Comparison of ENCODE assay signal across 1 cellular context in the genomic region with DNA sequence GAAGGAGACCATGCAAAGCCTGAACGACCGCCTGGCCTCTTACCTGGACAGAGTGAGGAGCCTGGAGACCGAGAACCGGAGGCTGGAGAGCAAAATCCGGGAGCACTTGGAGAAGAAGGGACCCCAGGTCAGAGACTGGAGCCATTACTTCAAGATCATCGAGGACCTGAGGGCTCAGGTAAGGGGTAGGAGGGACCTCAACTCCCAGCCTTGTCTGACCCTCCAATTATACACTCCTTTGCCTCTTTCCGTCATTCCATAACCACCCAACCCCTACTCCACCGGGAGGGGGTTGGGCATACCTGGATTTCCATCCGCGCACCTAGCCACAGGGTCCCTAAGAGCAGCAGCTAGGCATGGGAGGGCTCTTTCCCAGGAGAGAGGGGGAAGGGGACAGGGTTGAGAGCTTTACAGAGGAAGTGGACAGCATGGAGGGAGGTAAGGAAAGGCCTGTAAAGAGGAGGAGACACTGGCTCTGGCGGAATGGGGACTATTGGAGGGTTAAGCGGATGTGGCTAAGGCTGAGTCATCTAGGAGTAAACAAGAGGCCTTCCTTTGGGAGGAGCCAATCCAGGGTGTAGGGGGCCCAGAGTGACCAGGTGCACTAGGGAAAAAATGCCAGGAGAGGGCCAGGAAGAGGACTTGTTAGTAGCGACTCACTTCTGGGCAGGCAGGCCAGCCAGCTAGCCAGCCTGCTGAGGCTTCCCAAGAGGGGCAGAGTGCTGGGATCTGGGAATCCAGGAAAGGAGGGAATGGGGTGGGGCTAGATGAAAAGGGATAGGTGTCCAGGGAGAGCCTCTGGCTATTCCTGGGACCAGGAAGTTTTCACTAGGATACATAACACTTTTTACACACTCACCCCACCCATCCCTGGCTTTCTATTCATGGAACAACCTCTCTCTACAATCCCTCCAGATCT.
TF ChIP-seq lines count a peak whose summit lies in the region.

No MANE protein-coding gene starts in this region.

TF ChIP-seq in HepG2, 621 proteins besides CTCF, POLR2A, EP300 and RAD21 (continued from another document and continues in another):
- TF ChIP-seq CBX2 (IDR thresholded peaks at IDR 0.05; ENCODE audit: low read depth, low read length) (no peak), CBX2 (CRISPR knock-in tag; IDR thresholded peaks at IDR 0.05; ENCODE audit: low read depth) (no peak), JDP2 (CRISPR knock-in tag; IDR thresholded peaks at IDR 0.05; ENCODE audit: borderline replicate concordance) (no peak), PRPF4 (IDR thresholded peaks at IDR 0.05; ENCODE audit: low read depth, low read length, poor library complexity, severe bottlenecking) (no peak), ZNF792 (CRISPR knock-in tag; IDR thresholded peaks at IDR 0.05) (peak; percentile 75; the same call in 1 of the 2 replicates), PPARG (CRISPR knock-in tag; conservative IDR thresholded peaks at IDR 0.05) (peak; percentile 57; the same call in 1 of the 2 replicates), ZNF550 (CRISPR knock-in tag; IDR thresholded peaks at IDR 0.05; ENCODE audit: borderline replicate concordance) (no peak), ZNF101 (CRISPR knock-in tag; IDR thresholded peaks at IDR 0.05; ENCODE audit: borderline replicate concordance, low read depth) (no peak), ZNF652 (CRISPR knock-in tag; IDR thresholded peaks at IDR 0.05; ENCODE audit: borderline replicate concordance, low read depth) (peak; percentile 96), SMYD3 (CRISPR knock-in tag; IDR thresholded peaks at IDR 0.05) (peak; percentile 52; the same call in 1 of the 2 replicates), ZNF160 (CRISPR knock-in tag; IDR thresholded peaks at IDR 0.05) (no peak), GTF3A (CRISPR knock-in tag; conservative IDR thresholded peaks at IDR 0.05) (no peak), JUND (CRISPR knock-in tag; IDR thresholded peaks at IDR 0.05) (peak; percentile 100), KDM5A (IDR thresholded peaks at IDR 0.05; ENCODE audit: borderline replicate concordance, low read length) (peak; percentile 58; the same call in 1 of the 2 replicates), ZNF567 (CRISPR knock-in tag; IDR thresholded peaks at IDR 0.05; ENCODE audit: borderline replicate concordance) (0 out of 2 replicates have a peak, but pooled peaks have one; percentile 78), ZSCAN9 (CRISPR knock-in tag; IDR thresholded peaks at IDR 0.05; ENCODE audit: borderline replicate concordance) (peak; percentile 93), TBX3 (IDR thresholded peaks at IDR 0.05; ENCODE audit: borderline replicate concordance) (no peak), TAF15 (IDR thresholded peaks at IDR 0.05; ENCODE audit: low read depth, low read length, poor library complexity, severe bottlenecking) (no peak), ZNF30 (CRISPR knock-in tag; IDR thresholded peaks at IDR 0.05) (no peak), ATAD3A (CRISPR knock-in tag; IDR thresholded peaks at IDR 0.05) (no peak), SMAD9 (CRISPR knock-in tag; IDR thresholded peaks at IDR 0.05) (no peak), PAF1 (CRISPR knock-in tag; IDR thresholded peaks at IDR 0.05) (no peak), SNAI1 (CRISPR knock-in tag; IDR thresholded peaks at IDR 0.05; ENCODE audit: borderline replicate concordance) (no peak), NR2C2 (CRISPR knock-in tag; IDR thresholded peaks at IDR 0.05; ENCODE audit: borderline replicate concordance) (peak; percentile 44; the same call in 1 of the 2 replicates), GABPA (IDR thresholded peaks at IDR 0.05; ENCODE audit: low read depth, low read length) (no peak; the same call in 1 of the 2 replicates), GABPA (CRISPR knock-in tag; IDR thresholded peaks at IDR 0.05; ENCODE audit: low read depth) (peak; percentile 88), DRAP1 (CRISPR knock-in tag; IDR thresholded peaks at IDR 0.05) (peak; percentile 95), ZBTB37 (CRISPR knock-in tag; IDR thresholded peaks at IDR 0.05) (no peak), ZFY (CRISPR knock-in tag; IDR thresholded peaks at IDR 0.05) (peak; percentile 80), ZNF790 (CRISPR knock-in tag; IDR thresholded peaks at IDR 0.05; ENCODE audit: borderline replicate concordance) (no peak), SYNCRIP (IDR thresholded peaks at IDR 0.05; ENCODE audit: insufficient read depth, low read depth, low read length) (no peak), ZFAT (CRISPR knock-in tag; conservative IDR thresholded peaks at IDR 0.05) (no peak), EED (CRISPR knock-in tag; IDR thresholded peaks at IDR 0.05) (no peak; the same call in 1 of the 2 replicates), ZNF512B (CRISPR knock-in tag; IDR thresholded peaks at IDR 0.05; ENCODE audit: borderline replicate concordance) (no peak; the same call in 1 of the 2 replicates), ZNF256 (CRISPR knock-in tag; conservative IDR thresholded peaks at IDR 0.05) (no peak), STAT6 (CRISPR knock-in tag; IDR thresholded peaks at IDR 0.05; ENCODE audit: borderline replicate concordance) (peak; percentile 84), SALL1 (CRISPR knock-in tag; IDR thresholded peaks at IDR 0.05) (peak; percentile 73), ATF1 (CRISPR knock-in tag; IDR thresholded peaks at IDR 0.05) (0 out of 2 replicates have a peak, but pooled peaks have one; percentile 32), ZNF446 (CRISPR knock-in tag; IDR thresholded peaks at IDR 0.05) (no peak; the same call in 1 of the 2 replicates), ZNF724P (CRISPR knock-in tag; IDR thresholded peaks at IDR 0.05; ENCODE audit: borderline replicate concordance) (peak; percentile 76; the same call in 1 of the 2 replicates), ISL2 (CRISPR knock-in tag; IDR thresholded peaks at IDR 0.05) (peak; percentile 62), ZNF282 (IDR thresholded peaks at IDR 0.05; ENCODE audit: partially characterized antibody) (no peak), MTA1 (CRISPR knock-in tag; IDR thresholded peaks at IDR 0.05; ENCODE audit: borderline replicate concordance) (no peak), ZBTB3 (CRISPR knock-in tag; IDR thresholded peaks at IDR 0.05; ENCODE audit: borderline replicate concordance, low read depth) (no peak), ZNF431 (CRISPR knock-in tag; IDR thresholded peaks at IDR 0.05; ENCODE audit: borderline replicate concordance, low read depth) (0 out of 2 replicates have a peak, but pooled peaks have one; percentile 32)
- TF ChIP-seq, protein P1, sequence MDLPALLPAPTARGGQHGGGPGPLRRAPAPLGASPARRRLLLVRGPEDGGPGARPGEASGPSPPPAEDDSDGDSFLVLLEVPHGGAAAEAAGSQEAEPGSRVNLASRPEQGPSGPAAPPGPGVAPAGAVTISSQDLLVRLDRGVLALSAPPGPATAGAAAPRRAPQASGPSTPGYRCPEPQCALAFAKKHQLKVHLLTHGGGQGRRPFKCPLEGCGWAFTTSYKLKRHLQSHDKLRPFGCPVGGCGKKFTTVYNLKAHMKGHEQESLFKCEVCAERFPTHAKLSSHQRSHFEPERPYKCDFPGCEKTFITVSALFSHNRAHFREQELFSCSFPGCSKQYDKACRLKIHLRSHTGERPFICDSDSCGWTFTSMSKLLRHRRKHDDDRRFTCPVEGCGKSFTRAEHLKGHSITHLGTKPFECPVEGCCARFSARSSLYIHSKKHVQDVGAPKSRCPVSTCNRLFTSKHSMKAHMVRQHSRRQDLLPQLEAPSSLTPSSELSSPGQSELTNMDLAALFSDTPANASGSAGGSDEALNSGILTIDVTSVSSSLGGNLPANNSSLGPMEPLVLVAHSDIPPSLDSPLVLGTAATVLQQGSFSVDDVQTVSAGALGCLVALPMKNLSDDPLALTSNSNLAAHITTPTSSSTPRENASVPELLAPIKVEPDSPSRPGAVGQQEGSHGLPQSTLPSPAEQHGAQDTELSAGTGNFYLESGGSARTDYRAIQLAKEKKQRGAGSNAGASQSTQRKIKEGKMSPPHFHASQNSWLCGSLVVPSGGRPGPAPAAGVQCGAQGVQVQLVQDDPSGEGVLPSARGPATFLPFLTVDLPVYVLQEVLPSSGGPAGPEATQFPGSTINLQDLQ (CRISPR knock-in tag; IDR thresholded peaks at IDR 0.05) = peak; percentile 54; the same call in 1 of the 2 replicates
- TF ChIP-seq, protein P2, sequence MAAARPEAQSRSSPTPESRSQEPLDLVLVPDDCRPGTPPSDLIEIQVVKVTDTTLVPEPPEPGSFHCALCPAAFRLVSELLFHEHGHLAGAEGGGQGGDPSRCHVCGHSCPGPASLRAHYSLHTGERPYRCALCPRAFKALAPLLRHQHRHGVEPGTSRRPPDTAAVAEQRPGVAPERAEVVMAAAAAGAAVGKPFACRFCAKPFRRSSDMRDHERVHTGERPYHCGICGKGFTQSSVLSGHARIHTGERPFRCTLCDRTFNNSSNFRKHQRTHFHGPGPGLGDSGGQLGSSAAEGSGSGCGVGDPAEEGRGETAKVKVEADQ (CRISPR knock-in tag; IDR thresholded peaks at IDR 0.05; ENCODE audit: borderline replicate concordance) = no peak
- TF ChIP-seq, protein P3, sequence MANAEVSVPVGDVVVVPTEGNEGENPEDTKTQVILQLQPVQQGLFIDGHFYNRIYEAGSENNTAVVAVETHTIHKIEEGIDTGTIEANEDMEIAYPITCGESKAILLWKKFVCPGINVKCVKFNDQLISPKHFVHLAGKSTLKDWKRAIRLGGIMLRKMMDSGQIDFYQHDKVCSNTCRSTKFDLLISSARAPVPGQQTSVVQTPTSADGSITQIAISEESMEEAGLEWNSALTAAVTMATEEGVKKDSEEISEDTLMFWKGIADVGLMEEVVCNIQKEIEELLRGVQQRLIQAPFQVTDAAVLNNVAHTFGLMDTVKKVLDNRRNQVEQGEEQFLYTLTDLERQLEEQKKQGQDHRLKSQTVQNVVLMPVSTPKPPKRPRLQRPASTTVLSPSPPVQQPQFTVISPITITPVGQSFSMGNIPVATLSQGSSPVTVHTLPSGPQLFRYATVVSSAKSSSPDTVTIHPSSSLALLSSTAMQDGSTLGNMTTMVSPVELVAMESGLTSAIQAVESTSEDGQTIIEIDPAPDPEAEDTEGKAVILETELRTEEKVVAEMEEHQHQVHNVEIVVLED (CRISPR knock-in tag; IDR thresholded peaks at IDR 0.05; ENCODE audit: borderline replicate concordance) = no peak; the same call in 1 of the 2 replicates
- TF ChIP-seq, protein P4, sequence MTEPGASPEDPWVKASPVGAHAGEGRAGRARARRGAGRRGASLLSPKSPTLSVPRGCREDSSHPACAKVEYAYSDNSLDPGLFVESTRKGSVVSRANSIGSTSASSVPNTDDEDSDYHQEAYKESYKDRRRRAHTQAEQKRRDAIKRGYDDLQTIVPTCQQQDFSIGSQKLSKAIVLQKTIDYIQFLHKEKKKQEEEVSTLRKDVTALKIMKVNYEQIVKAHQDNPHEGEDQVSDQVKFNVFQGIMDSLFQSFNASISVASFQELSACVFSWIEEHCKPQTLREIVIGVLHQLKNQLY (CRISPR knock-in tag; IDR thresholded peaks at IDR 0.05) = peak; percentile 52; the same call in 1 of the 2 replicates
